ENCODE assay signal across 12 cellular contexts in the genomic region with DNA sequence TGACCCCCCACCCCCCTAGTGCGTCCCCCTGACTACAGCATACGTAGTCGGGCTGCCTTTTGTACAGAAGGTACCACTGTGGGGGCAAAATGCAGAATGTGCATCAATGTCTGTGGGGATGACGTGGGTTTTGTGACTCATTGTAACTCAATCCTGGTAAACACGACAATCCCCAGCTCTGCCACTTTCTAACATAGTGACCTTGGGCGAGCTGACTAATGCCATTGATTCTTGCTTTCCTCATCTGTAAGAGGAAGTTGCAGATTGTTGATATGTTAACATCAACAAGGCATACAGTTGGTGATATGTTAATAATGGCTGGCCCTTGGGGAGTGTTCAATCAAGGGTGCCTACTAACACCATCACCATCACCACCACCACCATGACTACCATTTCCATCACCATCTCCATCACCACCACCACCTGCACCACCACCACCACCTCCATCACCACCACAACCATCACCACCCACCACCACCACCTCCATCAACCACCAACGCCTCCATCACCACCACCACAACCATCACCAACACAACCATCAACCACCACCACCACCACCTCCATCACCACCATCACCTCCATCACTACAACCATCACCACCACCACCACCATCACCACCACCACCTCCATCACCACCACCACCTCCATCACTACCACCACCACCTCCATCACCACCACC. TPM values are rescaled to one million over a fixed set of nuclear protein-coding genes. Genes with fewer than 3 reads are reported as not detected.
A peak's percentile ranks its signal among the peaks of the same experiment; 100 is the strongest.
DNase-seq lines count a peak whose midpoint lies in the region; ATAC-seq and TF ChIP-seq lines count a peak whose summit lies in the region.
"Had no signal": no experiment of that assay in that cellular context is flagged by ENCODE, and none has a peak within 500 bp of the region (broad histone marks: within the 10 kb centered on the region; RNA-seq: fewer than 3 reads in every experiment).

No MANE protein-coding gene starts in this region.

- CTCF ChIA-PET in RWPE1 (lab: Yijun Ruan, JAX) = interaction anchor here (0.6 kb wide), 1 partner anchor 376 kb away, joined by 4 read pairs; no protein-coding TSS in a partner anchor

- POLR2A ChIA-PET in RWPE1 (lab: Yijun Ruan, JAX; ENCODE audit: low non-redundant PET) = no interaction called here

- H3K36me3 ChIP-seq in MG63 = no peaks in the 10 kb centered on the region

- ATAC-seq in left lobe of liver (no peak), HG03521 (IDR thresholded peaks at IDR 0.05; ENCODE audit: unreplicated experiment) (no peak)

- H3K9me3 ChIP-seq in MG63 = no peaks in the 10 kb centered on the region

- no peak overlapping the region for H3K4me3 ChIP-seq in MG63
- H3K4me3 ChIP-seq: coronary artery had no signal

- no peak for TF ChIP-seq CTCF in GM20000 (IDR thresholded peaks at IDR 0.05; ENCODE audit: extremely low read depth, missing control alignments)
- TF ChIP-seq CTCF in RWPE1 (conservative IDR thresholded peaks at IDR 0.05; ENCODE audit: low read depth) = no peak

- peak; percentile 25 for DNase-seq in CD1c-positive myeloid dendritic cell (ENCODE audit: extremely low spot score)
- peak; percentile 56 for DNase-seq in MG63
- DNase-seq in astrocyte of the hippocampus (ENCODE audit: low read depth, low spot score) = peak; percentile 94
- peak; percentile 6 for DNase-seq in left lobe of liver (ENCODE audit: low spot score)
- no peak for DNase-seq in NCI-H82 (lab: John Stamatoyannopoulos, UW)
- DNase-seq in GM20000 (ENCODE audit: low spot score) = no peak
- DNase-seq in RWPE1 (ENCODE audit: low spot score) = no peak
- DNase-seq: DND-41, NCI-H1105 treated with DMSO at 0.1 percent for 48 hours had no signal

- no peak overlapping the region for H3K27ac ChIP-seq in RWPE1
- H3K27ac ChIP-seq: coronary artery had no signal

- no peaks in the 10 kb centered on the region for H3K27me3 ChIP-seq in MG63

RNA-seq across cellular contexts. Expression of gene MARCHF10, which starts 15.9 kb away (rescaled TPM):
- total RNA-seq in MG63 (2014; rRNA removed; shearing (Covaris generic); ENCODE audit: low replicate concordance) = not detected in 2 replicates
- not detected for total RNA-seq in left lobe of liver
- total RNA-seq: activated CD8-positive, alpha-beta memory T cell treated with anti-CD3 and anti-CD28 coated beads for 36 hours had no signal

Comparison
In these comparisons a context has a peak if more than half of its experiments do, and no peak if none do; other contexts are left out.
1. DNase-seq: peak in CD1c-positive myeloid dendritic cell (single experiment), MG63 (single experiment), astrocyte of the hippocampus (single experiment) and left lobe of liver (single experiment); none in NCI-H82 (single experiment), GM20000 (single experiment) and RWPE1 (single experiment).